Comparison of ENCODE assay signal across 8 cellular contexts in genomic region chr2:197453914-197454398, GRCh38. TPM values are rescaled to one million over a fixed set of nuclear protein-coding genes. Genes with fewer than 3 reads are reported as not detected.
DNase-seq lines count a peak whose midpoint lies in the region; ATAC-seq and TF ChIP-seq lines count a peak whose summit lies in the region.

No MANE protein-coding gene starts in this region.

- H3K4me3 ChIP-seq in GM12864 (ENCODE audit: low read depth, low read length) = peak overlapping the region; percentile 85
- peak overlapping the region; percentile 79 for H3K4me3 ChIP-seq in HUES48 (ENCODE audit: low read depth, low read length)
- peak overlapping the region; percentile 92 to 95 for H3K4me3 ChIP-seq in right atrium auricular region
- H3K4me3 ChIP-seq in sigmoid colon = peak overlapping the region; percentile 72 to 99 (median 93)

- H3K9me3 ChIP-seq in HUES48 (ENCODE audit: control insufficient read depth, insufficient read depth, low read length) (no peaks in the 10 kb centered on the region), right atrium auricular region (no peaks in the 10 kb centered on the region), sigmoid colon (no peaks in the 10 kb centered on the region)

- H3K36me3 ChIP-seq in HUES48 (ENCODE audit: control insufficient read depth, insufficient read depth, low read length) = no peaks in the 10 kb centered on the region
- no peaks in the 10 kb centered on the region for H3K36me3 ChIP-seq in right atrium auricular region
- H3K36me3 ChIP-seq in sigmoid colon = no peaks in the 10 kb centered on the region

- peak in 1 of 2 donors; percentile 30 for TF ChIP-seq POLR2A in sigmoid colon (IDR thresholded peaks at IDR 0.05)

- H3K4me3 Mint-ChIP-seq in activated naive CD8-positive, alpha-beta T cell = peak overlapping the region; percentile 98

- intact Hi-C loops in sigmoid colon (cut with DNase I) = loop anchor here (1.0 to 10.0 kb wide), 4 partner anchors 20 to 251 kb away; partner anchors contain the start of genes HSPD1, MARS2 and MOB4

- H3K27ac Mint-ChIP-seq in activated naive CD8-positive, alpha-beta T cell = peak overlapping the region; percentile 100

- TF ChIP-seq CTCF in GM12864 (IDR thresholded peaks at IDR 0.05; ENCODE audit: low read depth, low read length, missing control alignments) (no peak), right atrium auricular region (IDR thresholded peaks at IDR 0.05) (no peak), sigmoid colon (IDR thresholded peaks at IDR 0.05) (no peak)

- H3K36me3 Mint-ChIP-seq in activated naive CD8-positive, alpha-beta T cell = peaks cover 4% of the 10 kb centered on the region

- H3K27me3 Mint-ChIP-seq in activated naive CD8-positive, alpha-beta T cell = no peaks in the 10 kb centered on the region

- DNase-seq in GM12864 (ENCODE audit: low read depth) (peak; percentile 53), right atrium auricular region (ENCODE audit: low spot score) (peak; percentile 88), sigmoid colon (peak; percentile 93), NCI-H345 treated with DMSO at 0.1 percent for 48 hours (lab: John Stamatoyannopoulos, UW; ENCODE audit: unreplicated experiment) (no peak)
- no peak for DNase-seq in stimulated activated naive CD4-positive, alpha-beta T cell (lab: John Stamatoyannopoulos, UW)

- H3K9me3 Mint-ChIP-seq in activated naive CD8-positive, alpha-beta T cell (ENCODE audit: low read depth) = no peaks in the 10 kb centered on the region

- peak; percentile 36 for ATAC-seq in GM21529 (IDR thresholded peaks at IDR 0.05; ENCODE audit: unreplicated experiment)

- H3K27ac ChIP-seq in HUES48 (ENCODE audit: low read depth, low read length) = peak overlapping the region; percentile 97
- peak overlapping the region; percentile 100 for H3K27ac ChIP-seq in right atrium auricular region
- H3K27ac ChIP-seq in sigmoid colon = peak overlapping the region; percentile 97 to 100 (median 99)

- peak overlapping the region; percentile 87 for H3K9ac ChIP-seq in HUES48 (ENCODE audit: low read depth, low read length)

- H3K27me3 ChIP-seq in HUES48 (ENCODE audit: control insufficient read depth, insufficient read depth, low read length) = no peaks in the 10 kb centered on the region
- H3K27me3 ChIP-seq in right atrium auricular region = no peaks in the 10 kb centered on the region
- H3K27me3 ChIP-seq in sigmoid colon = no peaks in the 10 kb centered on the region

- H3K4me1 ChIP-seq in HUES48 (ENCODE audit: control insufficient read depth, insufficient read depth, low read length) (peaks cover 10% of the 10 kb centered on the region), right atrium auricular region (peaks cover 0 to 15% of the 10 kb centered on the region in 2 donors), sigmoid colon (peaks cover 0 to 21% (median 19%) of the 10 kb centered on the region in 4 donors)

- H3K4me1 Mint-ChIP-seq in activated naive CD8-positive, alpha-beta T cell (ENCODE audit: low read depth) = peaks cover 49% of the 10 kb centered on the region

- TF ChIP-seq EP300 in sigmoid colon (IDR thresholded peaks at IDR 0.05) = no peak

- WGBS in sigmoid colon, 2 donors = 0 to 1% methylated on average over 11 of the region's 11 CpGs

RNA-seq across cellular contexts. Expression of gene COQ10B, which starts 0.6 kb away (rescaled TPM):
- total RNA-seq in right atrium auricular region (10 to 100 TPM; 29.5 to 33.2 TPM), sigmoid colon (10 to 100 TPM; 16.3 to 39.0 (median 33.0) TPM)
- polyA plus RNA-seq in sigmoid colon = 10 to 100 TPM; 15.1 to 77.9 (median 39.0) TPM

RNA-seq across cellular contexts. Expression of gene SF3B1, which starts 19.1 kb away (rescaled TPM):
- 100 to 1,000 TPM; 103 to 128 TPM for total RNA-seq in right atrium auricular region
- total RNA-seq in sigmoid colon = 100 to 1,000 TPM; 258 to 475 (median 332) TPM
- 100 to 1,000 TPM in 1 of 3 donors, 10 to 100 TPM in 2; 61.5 to 122 (median 62.5) TPM for polyA plus RNA-seq in sigmoid colon

RNA-seq across cellular contexts. Expression of gene HSPD1, which starts 45.7 kb away (rescaled TPM):
- total RNA-seq in right atrium auricular region (10 to 100 TPM; 70.0 to 96.0 TPM), sigmoid colon (100 to 1,000 TPM in 3 of 4 donors, 10 to 100 TPM in 1; 98.9 to 144 (median 114) TPM)
- polyA plus RNA-seq in sigmoid colon = 100 to 1,000 TPM; 121 to 313 (median 177) TPM

RNA-seq across cellular contexts. Expression of gene HSPE1, which starts 46.2 kb away (rescaled TPM):
- 100 to 1,000 TPM in 1 of 2 donors, 10 to 100 TPM in 1; 82.7 to 122 TPM for total RNA-seq in right atrium auricular region
- 100 to 1,000 TPM in 2 of 4 donors, 10 to 100 TPM in 2; 47.8 to 136 (median 106) TPM for total RNA-seq in sigmoid colon
- polyA plus RNA-seq in sigmoid colon = 100 to 1,000 TPM; 194 to 267 (median 217) TPM

Comparison
In these comparisons a context has a peak if more than half of its experiments do, and no peak if none do; other contexts are left out.
1. DNase-seq: peak in GM12864 (single experiment), right atrium auricular region (single experiment) and sigmoid colon (single experiment); none in stimulated activated naive CD4-positive, alpha-beta T cell (0 of 6) and NCI-H345 treated with DMSO at 0.1 percent for 48 hours (single experiment).
2. Peak in every context shown above with its lines, with median percentiles within 50 percentile points of each other: H3K4me3 ChIP-seq and H3K27ac ChIP-seq.